ENCODE assay signal across 40 cellular contexts in the genomic region with DNA sequence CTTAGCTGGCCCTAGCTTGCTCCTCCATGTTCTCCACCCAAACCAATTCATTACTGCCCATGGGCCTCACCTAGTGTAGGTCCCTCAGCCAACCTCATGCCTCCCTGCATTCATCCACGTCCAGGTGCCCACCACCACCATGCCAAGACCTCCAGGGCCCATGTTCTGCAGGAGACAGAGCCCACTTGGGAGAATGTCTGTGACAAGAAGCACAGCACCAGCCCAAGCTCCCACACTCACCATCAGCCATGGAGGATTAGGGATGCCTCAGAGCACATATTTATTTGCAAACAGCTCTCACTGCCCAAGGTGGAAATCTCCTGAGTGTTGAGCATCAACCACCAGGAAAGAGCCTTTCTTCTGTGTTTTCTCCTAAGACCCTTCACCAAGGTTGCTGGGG. TPM values are rescaled to one million over a fixed set of nuclear protein-coding genes. Genes with fewer than 3 reads are reported as not detected.
DNase-seq lines count a peak whose midpoint lies in the region; ATAC-seq, FAIRE-seq and TF ChIP-seq lines count a peak whose summit lies in the region.
"Had no signal": no experiment of that assay in that cellular context is flagged by ENCODE, and none has a peak within 500 bp of the region (broad histone marks: within the 10 kb centered on the region; RNA-seq: fewer than 3 reads in every experiment).

No MANE protein-coding gene starts in this region.

- H3K36me3 ChIP-seq in bronchial epithelial cell (ENCODE audit: control insufficient read depth, insufficient read depth, low read length) (no peaks in the 10 kb centered on the region), esophagus muscularis mucosa (no peaks in the 10 kb centered on the region), mesendoderm (ENCODE audit: control insufficient read depth, insufficient read depth, low read length) (no peaks in the 10 kb centered on the region)
- H3K36me3 ChIP-seq: BE2C; BLaER1; BLaER1 treated with 17β-estradiol and CSF1 and Interleukin-3, amounts not matched to agents 10 nM and 100 nM had no signal

- no peak overlapping the region for H3K4me2 ChIP-seq in mesendoderm (ENCODE audit: low read length)
- H3K4me2 ChIP-seq: A549; BLaER1; BLaER1 treated with 17β-estradiol and CSF1 and Interleukin-3, amounts not matched to agents 10 nM and 100 nM had no signal

- H3K79me2 ChIP-seq in mesendoderm (ENCODE audit: control insufficient read depth, insufficient read depth, low read length), result no peaks in the 10 kb centered on the region

- peaks cover 0 to 8% (median 3%) of the 10 kb centered on the region in 4 donors for H3K9me3 ChIP-seq in esophagus muscularis mucosa
- H3K9me3 ChIP-seq: BE2C had no signal

- no peak overlapping the region for H4K5ac ChIP-seq in mesendoderm (ENCODE audit: low read length)

- H3K4me3 ChIP-seq in bronchial epithelial cell (ENCODE audit: low read depth, low read length) (no peak overlapping the region), esophagus muscularis mucosa (no peak overlapping the region), mesendoderm (ENCODE audit: low read length) (no peak overlapping the region)
- H3K4me3 ChIP-seq: A549; BLaER1; BLaER1 treated with 17β-estradiol and CSF1 and Interleukin-3, amounts not matched to agents 10 nM and 100 nM had no signal

- H2BK15ac ChIP-seq in mesendoderm (replicated peaks; ENCODE audit: low read depth), result no peak overlapping the region

- H3K4me1 ChIP-seq in esophagus muscularis mucosa, result no peaks in the 10 kb centered on the region
- H3K4me1 ChIP-seq in mesendoderm (ENCODE audit: control insufficient read depth, low read depth, low read length), result no peaks in the 10 kb centered on the region
- H3K4me1 ChIP-seq: A549, BE2C, Caco-2 had no signal

- H4K8ac ChIP-seq in mesendoderm (ENCODE audit: low read depth, low read length), result no peak overlapping the region

- no peak overlapping the region for H3K9ac ChIP-seq in mesendoderm (ENCODE audit: low read length)
- H3K9ac ChIP-seq: BLaER1; BLaER1 treated with 17β-estradiol and CSF1 and Interleukin-3, amounts not matched to agents 10 nM and 100 nM had no signal

- 60% methylated on average over 1 of the region's 1 CpG for WGBS in esophagus muscularis mucosa
- WGBS in mesendoderm (ENCODE audit: extremely low coverage, insufficient coverage, low lambda C conversion rate), result no CpG with 5 or more reads among the region's 1 CpG

- H3K27me3 ChIP-seq in bronchial epithelial cell (ENCODE audit: control insufficient read depth, insufficient read depth, low read length) (no peaks in the 10 kb centered on the region), esophagus muscularis mucosa (peaks cover 0 to 4% (median 0%) of the 10 kb centered on the region in 4 donors), mesendoderm (ENCODE audit: insufficient read depth, low read length, poor library complexity) (no peaks in the 10 kb centered on the region)
- H3K27me3 ChIP-seq: BLaER1; BLaER1 treated with 17β-estradiol and CSF1 and Interleukin-3, amounts not matched to agents 10 nM and 100 nM had no signal

- TF ChIP-seq CTCF in bronchial epithelial cell (IDR thresholded peaks at IDR 0.05; ENCODE audit: insufficient read depth, low read length, severe bottlenecking) (no peak), esophagus muscularis mucosa (IDR thresholded peaks at IDR 0.05) (no peak)

- intact Hi-C loops in esophagus muscularis mucosa (cut with DNase I), result no loop called here

- TF ChIP-seq POLR2A in esophagus muscularis mucosa (IDR thresholded peaks at IDR 0.05; ENCODE audit: low read depth), result no peak

- no peak overlapping the region for H3K4ac ChIP-seq in mesendoderm (ENCODE audit: low read depth, low read length)

- H2AK5ac ChIP-seq in mesendoderm (ENCODE audit: low read length), result no peak overlapping the region

- H3K23ac ChIP-seq in mesendoderm (ENCODE audit: low read length), result peak overlapping the region; percentile 66

- H3K79me1 ChIP-seq in mesendoderm (ENCODE audit: low read length), result no peaks in the 10 kb centered on the region

- H3K27ac ChIP-seq in esophagus muscularis mucosa (replicated peaks in 1 of 4) (no peak overlapping the region), mesendoderm (ENCODE audit: low read depth, low read length) (no peak overlapping the region)
- H3K27ac ChIP-seq: 22Rv1; A549; BLaER1; BLaER1 treated with 17β-estradiol and CSF1 and Interleukin-3, amounts not matched to agents 10 nM and 100 nM; C4-2B had no signal

- no peak overlapping the region for H2BK120ac ChIP-seq in mesendoderm (ENCODE audit: low read depth, low read length)

- no peak overlapping the region for H3K18ac ChIP-seq in mesendoderm (ENCODE audit: low read length)

- H2BK5ac ChIP-seq in mesendoderm (ENCODE audit: low read length), result no peak overlapping the region

- no peak for TF ChIP-seq EP300 in esophagus muscularis mucosa (IDR thresholded peaks at IDR 0.05)

- no peak overlapping the region for H3K56ac ChIP-seq in mesendoderm (ENCODE audit: low read length)

- FAIRE-seq in bronchial epithelial cell (lab: Jason Lieb, UNC), result peak; percentile 47
- FAIRE-seq: A204.1, A549, D721Med had no signal

- no peak for ATAC-seq in HG03045 (IDR thresholded peaks at IDR 0.05; ENCODE audit: unreplicated experiment)
- no peak for ATAC-seq in GM18511 (IDR thresholded peaks at IDR 0.05; ENCODE audit: unreplicated experiment)
- ATAC-seq: A549; CD8-positive, alpha-beta T cell had no signal

- no peak for DNase-seq in bronchial epithelial cell (ENCODE audit: low read depth)
- DNase-seq in esophagus muscularis mucosa (ENCODE audit: extremely low spot score), result peak; percentile 86
- no peak for DNase-seq in mesendoderm
- DNase-seq in mesenteric fat pad (ENCODE audit: low spot score), result peak; percentile 57
- no peak for DNase-seq in NCI-H524 (lab: John Stamatoyannopoulos, UW)
- DNase-seq in mucosa of gallbladder (ENCODE audit: low spot score), result no peak
- DNase-seq: 8988T; ACHN; AML-193; BE2C; C1 segment of cervical spinal cord; Caco-2; Calu3; CD4-positive, alpha-beta memory T cell; CD4-positive, alpha-beta T cell; CD4-positive, CD25-positive, alpha-beta regulatory T cell; CD8-positive, alpha-beta memory T cell; CD8-positive, alpha-beta T cell; COR-L47; DMS 273 treated with DMSO at 0.1 percent for 48 hours; DMS153; DMS53; DMS79; DMS79 treated with DMSO at 0.1 percent for 48 hours; DND-41; EL had no signal

RNA-seq across cellular contexts. Expression of a gene that starts 43.4 kb away (rescaled TPM):
- total RNA-seq in bronchial epithelial cell, result not detected in 2 replicates
- under 1 TPM in 3 of 4 donors, not detected in 1; under 0.01 to 0.11 (median 0.06) TPM for total RNA-seq in esophagus muscularis mucosa
- 0.10 TPM for polyA plus RNA-seq in mesendoderm (2013, experiment 1 of 2)
- 0.18 TPM for polyA plus RNA-seq in mesendoderm (2013, experiment 2 of 2)
- total RNA-seq in mesenteric fat pad, result 1.4 TPM
- total RNA-seq in mucosa of gallbladder, result 0.20 TPM
- total RNA-seq: A172; A673; B cell; Caco-2; Calu3; CD4-positive, alpha-beta memory T cell; CD4-positive, alpha-beta T cell; CD4-positive, CD25-positive, alpha-beta regulatory T cell; CD8-positive, alpha-beta memory T cell; CD8-positive, alpha-beta T cell; Daoy had no signal
- polyA plus RNA-seq: CD14-positive monocyte; CD8-positive, alpha-beta memory T cell had no signal

Comparison
In these comparisons a context has a peak if more than half of its experiments do, and no peak if none do; other contexts are left out.
1. DNase-seq: peak in esophagus muscularis mucosa (single experiment) and mesenteric fat pad (single experiment); none in bronchial epithelial cell (single experiment), mesendoderm (single experiment), NCI-H524 (0 of 2) and mucosa of gallbladder (single experiment).